Comparison of ENCODE assay signal across 8 cellular contexts in genomic region chr2:60152226-60152833, GRCh38.
A peak's percentile ranks its signal among the peaks of the same experiment; 100 is the strongest.
DNase-seq lines count a peak whose midpoint lies in the region; ATAC-seq and TF ChIP-seq lines count a peak whose summit lies in the region.

No MANE protein-coding gene starts in this region.

- H3K79me1 ChIP-seq in mesendoderm (ENCODE audit: low read length): no peaks in the 10 kb centered on the region

- H3K23ac ChIP-seq in mesendoderm (ENCODE audit: low read length): no peak overlapping the region

- H3K79me2 ChIP-seq in mesendoderm (ENCODE audit: control insufficient read depth, insufficient read depth, low read length): no peaks in the 10 kb centered on the region

- no peak overlapping the region for H2BK5ac ChIP-seq in mesendoderm (ENCODE audit: low read length)

- no peak overlapping the region for H4K8ac ChIP-seq in mesendoderm (ENCODE audit: low read depth, low read length)

- H2BK120ac ChIP-seq in mesendoderm (ENCODE audit: low read depth, low read length): no peak overlapping the region

- DNase-seq in DMS53 (lab: John Stamatoyannopoulos, UW): peak; percentile 75
- peak; percentile 2 for DNase-seq in HFF-Myc (ENCODE audit: extremely low read depth, low read depth)
- peak; percentile 1 for DNase-seq in astrocyte of the cerebellum (ENCODE audit: low read depth)
- DNase-seq in mesendoderm: peak; percentile 64
- no peak for DNase-seq in cerebellar cortex (ENCODE audit: low spot score)
- DNase-seq in NK-92 treated with Interleukin-12 subunit alpha and Interleukin-12 subunit beta, amount 100 ng/mL, for 24 hours (lab: John Stamatoyannopoulos, UW): no peak

- no peak overlapping the region for H3K56ac ChIP-seq in mesendoderm (ENCODE audit: low read length)

- H2BK15ac ChIP-seq in mesendoderm (replicated peaks; ENCODE audit: low read depth): no peak overlapping the region

- no peaks in the 10 kb centered on the region for H3K36me3 ChIP-seq in mesendoderm (ENCODE audit: control insufficient read depth, insufficient read depth, low read length)

- TF ChIP-seq CTCF in HFF-Myc (IDR thresholded peaks at IDR 0.05; ENCODE audit: low read depth, low read length, missing control alignments) (peak; percentile 61), astrocyte of the cerebellum (IDR thresholded peaks at IDR 0.05; ENCODE audit: low read depth, low read length, missing control alignments) (peak; percentile 64)

- ATAC-seq in HG03135 (IDR thresholded peaks at IDR 0.05; ENCODE audit: unreplicated experiment) (no peak), GM19463 (IDR thresholded peaks at IDR 0.05; ENCODE audit: unreplicated experiment) (no peak)

- H3K4me3 ChIP-seq in HFF-Myc (replicated peaks; ENCODE audit: low read depth, low read length) (no peak overlapping the region), astrocyte of the cerebellum (ENCODE audit: low read depth, low read length) (no peak overlapping the region), mesendoderm (ENCODE audit: low read length) (no peak overlapping the region)

- H3K4me2 ChIP-seq in mesendoderm (ENCODE audit: low read length): no peak overlapping the region

- H3K4ac ChIP-seq in mesendoderm (ENCODE audit: low read depth, low read length): no peak overlapping the region

- in situ Hi-C loops in astrocyte of the cerebellum (cut with HindIII; ENCODE audit: low sequenced_read_pairs): no loop called here

- no CpG with 5 or more reads among the region's 4 CpGs for WGBS in mesendoderm (ENCODE audit: extremely low coverage, insufficient coverage, low lambda C conversion rate)

- H3K27ac ChIP-seq in mesendoderm (ENCODE audit: low read depth, low read length): no peak overlapping the region

- no peak overlapping the region for H4K5ac ChIP-seq in mesendoderm (ENCODE audit: low read length)

- no peak overlapping the region for H3K18ac ChIP-seq in mesendoderm (ENCODE audit: low read length)

- no peaks in the 10 kb centered on the region for H3K4me1 ChIP-seq in mesendoderm (ENCODE audit: control insufficient read depth, low read depth, low read length)

- no peaks in the 10 kb centered on the region for H3K27me3 ChIP-seq in mesendoderm (ENCODE audit: insufficient read depth, low read length, poor library complexity)

- no peak overlapping the region for H2AK5ac ChIP-seq in mesendoderm (ENCODE audit: low read length)

- no peak overlapping the region for H3K9ac ChIP-seq in mesendoderm (ENCODE audit: low read length)

Comparison
In these comparisons a context has a peak if more than half of its experiments do, and no peak if none do; other contexts are left out.
1. DNase-seq: peak in DMS53 (single experiment), HFF-Myc (single experiment), astrocyte of the cerebellum (single experiment) and mesendoderm (single experiment); none in cerebellar cortex (single experiment) and NK-92 treated with Interleukin-12 subunit alpha and Interleukin-12 subunit beta, amount 100 ng/mL, for 24 hours (single experiment).